2 cellular contexts compared by ENCODE assay signal in genomic region chr2:49152824-49153223, GRCh38.
TF ChIP-seq lines count a peak whose summit lies in the region.

No MANE protein-coding gene starts in this region.

TF ChIP-seq in GM23338, 12 proteins besides CTCF, POLR2A, EP300 and RAD21:
- no peak for TF ChIP-seq ETS1 (IDR thresholded peaks at IDR 0.05)
- TF ChIP-seq ZNF462 (CRISPR knock-in tag; IDR thresholded peaks at IDR 0.05) = no peak
- TF ChIP-seq POLR2AphosphoS5 (IDR thresholded peaks at IDR 0.05; ENCODE audit: low read depth) = no peak
- no peak for TF ChIP-seq ZNF331 (CRISPR knock-in tag; IDR thresholded peaks at IDR 0.05; ENCODE audit: low read depth)
- TF ChIP-seq CREB1 (CRISPR knock-in tag; IDR thresholded peaks at IDR 0.05; ENCODE audit: low read depth) = no peak
- TF ChIP-seq STAT1 (IDR thresholded peaks at IDR 0.05; ENCODE audit: unreplicated experiment) = no peak
- no peak for TF ChIP-seq REST (IDR thresholded peaks at IDR 0.05; ENCODE audit: unreplicated experiment)
- TF ChIP-seq JUNB (IDR thresholded peaks at IDR 0.05; ENCODE audit: unreplicated experiment) = no peak
- TF ChIP-seq NANOG (IDR thresholded peaks at IDR 0.05; ENCODE audit: borderline replicate concordance) = no peak
- no peak for TF ChIP-seq ZNF114 (CRISPR knock-in tag; IDR thresholded peaks at IDR 0.05)

TF ChIP-seq in H1, 55 proteins besides CTCF, POLR2A, EP300 and RAD21:
- TF ChIP-seq TAF7 (optimal IDR thresholded peaks at IDR 0.05; ENCODE audit: borderline replicate concordance, low read depth, low read length) (no peak), SAP30 (IDR thresholded peaks at IDR 0.05; ENCODE audit: insufficient read depth, insufficient replicate concordance, low read length) (no peak), EZH2 (IDR thresholded peaks at IDR 0.05; ENCODE audit: low read depth, low read length, severe bottlenecking) (no peak), YY1 (IDR thresholded peaks at IDR 0.05; ENCODE audit: low read depth, low read length) (no peak), BACH1 (IDR thresholded peaks at IDR 0.05; ENCODE audit: low read length) (no peak), GTF2F1 (IDR thresholded peaks at IDR 0.05; ENCODE audit: borderline replicate concordance, low read depth, low read length) (no peak), CREB1 (IDR thresholded peaks at IDR 0.05) (no peak), KDM5A (IDR thresholded peaks at IDR 0.05; ENCODE audit: low read length) (no peak), CTBP2 (IDR thresholded peaks at IDR 0.05; ENCODE audit: borderline replicate concordance, insufficient read depth, insufficient read length, low read length) (no peak), TEAD4 (IDR thresholded peaks at IDR 0.05; ENCODE audit: low read depth, low read length) (no peak), CHD7 (IDR thresholded peaks at IDR 0.05; ENCODE audit: insufficient replicate concordance, low read length) (no peak), CEBPB (IDR thresholded peaks at IDR 0.05; ENCODE audit: low read depth, low read length) (no peak), MAX (IDR thresholded peaks at IDR 0.05) (no peak), JUN (IDR thresholded peaks at IDR 0.05; ENCODE audit: low read depth, low read length) (no peak), KDM1A (IDR thresholded peaks at IDR 0.05; ENCODE audit: borderline replicate concordance, low read length) (no peak), CHD2 (IDR thresholded peaks at IDR 0.05; ENCODE audit: low read length) (no peak), RNF2 (IDR thresholded peaks at IDR 0.05; ENCODE audit: borderline replicate concordance, low read depth, low read length, missing control alignments, poor library complexity, severe bottlenecking) (no peak), RXRA (IDR thresholded peaks at IDR 0.05; ENCODE audit: insufficient read depth, low read depth, low read length) (no peak)
